In genomic region chr10:29106287-29106686, GRCh38 we compare ENCODE assay signal across 14 cellular contexts.
"Had no signal": no experiment of that assay in that cellular context is flagged by ENCODE, and none has a peak within 500 bp of the region (broad histone marks: within the 10 kb centered on the region; RNA-seq: fewer than 3 reads in every experiment).

No MANE protein-coding gene starts in this region.

- H3K4me3 Mint-ChIP-seq: activated CD8-positive, alpha-beta memory T cell treated with anti-CD3 and anti-CD28 coated beads, Interleukin-2, amount 10 ng/mL, durations not matched to agents 7 days and 5 days; activated T-cell treated with anti-CD3 and anti-CD28 coated beads, Interleukin-2, amount 50 U/mL, for 24 hours; stimulated activated effector memory CD8-positive, alpha-beta T cell treated with anti-CD3 and anti-CD28 coated beads, Interleukin-12 subunit alpha, Interleukin-12 subunit beta, amount 100 ng/mL, for 72 hours; WTC11 had no signal

- H3K9me3 Mint-ChIP-seq: activated naive CD4-positive, alpha-beta T cell treated with anti-CD3 and anti-CD28 coated beads, Interleukin-2, amount 50 U/mL, for 72 hours; activated T-cell treated with anti-CD3 and anti-CD28 coated beads, Interleukin-2, amount 50 U/mL, for 24 hours; stimulated activated effector memory CD8-positive, alpha-beta T cell treated with anti-CD3 and anti-CD28 coated beads, Interleukin-12 subunit alpha, Interleukin-12 subunit beta, amount 100 ng/mL, for 72 hours had no signal

- H3K36me3 Mint-ChIP-seq: activated CD8-positive, alpha-beta memory T cell treated with anti-CD3 and anti-CD28 coated beads, Interleukin-2, amount 10 ng/mL, durations not matched to agents 7 days and 5 days; activated naive CD4-positive, alpha-beta T cell treated with anti-CD3 and anti-CD28 coated beads, Interleukin-2, amount 50 U/mL, for 72 hours; stimulated activated effector memory CD8-positive, alpha-beta T cell treated with anti-CD3 and anti-CD28 coated beads, Interleukin-12 subunit alpha, Interleukin-12 subunit beta, amount 100 ng/mL, for 72 hours had no signal

- DNase-seq: activated CD8-positive, alpha-beta memory T cell treated with anti-CD3 and anti-CD28 coated beads, Interleukin-2, amount 10 ng/mL, durations not matched to agents 7 days and 5 days; activated effector memory CD4-positive, alpha-beta T cell treated with Interleukin-2 at 50 U/mL for 16 hours; activated T-cell treated with anti-CD3 and anti-CD28 coated beads, Interleukin-2, amount 50 U/mL, for 24 hours; head of caudate nucleus; kidney; midbrain; right cardiac atrium; small intestine had no signal

- H3K4me3 ChIP-seq: breast epithelium, tibial nerve had no signal

- H3K27me3 Mint-ChIP-seq: activated CD8-positive, alpha-beta memory T cell treated with anti-CD3 and anti-CD28 coated beads, Interleukin-2, amount 10 ng/mL, durations not matched to agents 7 days and 5 days had no signal

- ATAC-seq: activated CD8-positive, alpha-beta memory T cell treated with anti-CD3 and anti-CD28 coated beads, Interleukin-2, amount 10 ng/mL, durations not matched to agents 7 days and 5 days; activated naive CD4-positive, alpha-beta T cell treated with anti-CD3 and anti-CD28 coated beads, Interleukin-2, amount 50 U/mL, for 72 hours; right cardiac atrium; SK-N-SH treated with all-trans-retinoic acid at 6 μM for 48 hours; stimulated activated effector memory CD8-positive, alpha-beta T cell treated with anti-CD3 and anti-CD28 coated beads, Interleukin-12 subunit alpha, Interleukin-12 subunit beta, amount 100 ng/mL, for 72 hours; WTC11 had no signal

- H3K27ac Mint-ChIP-seq: activated CD8-positive, alpha-beta memory T cell treated with anti-CD3 and anti-CD28 coated beads, Interleukin-2, amount 10 ng/mL, durations not matched to agents 7 days and 5 days; activated naive CD4-positive, alpha-beta T cell treated with anti-CD3 and anti-CD28 coated beads, Interleukin-2, amount 50 U/mL, for 72 hours; activated T-cell treated with anti-CD3 and anti-CD28 coated beads, Interleukin-2, amount 50 U/mL, for 24 hours; stimulated activated effector memory CD8-positive, alpha-beta T cell treated with anti-CD3 and anti-CD28 coated beads, Interleukin-12 subunit alpha, Interleukin-12 subunit beta, amount 100 ng/mL, for 72 hours; WTC11 had no signal

- H3K4me1 Mint-ChIP-seq: stimulated activated effector memory CD8-positive, alpha-beta T cell treated with anti-CD3 and anti-CD28 coated beads, Interleukin-12 subunit alpha, Interleukin-12 subunit beta, amount 100 ng/mL, for 72 hours had no signal
